ENCODE assay signal across 34 cellular contexts in the genomic region with DNA sequence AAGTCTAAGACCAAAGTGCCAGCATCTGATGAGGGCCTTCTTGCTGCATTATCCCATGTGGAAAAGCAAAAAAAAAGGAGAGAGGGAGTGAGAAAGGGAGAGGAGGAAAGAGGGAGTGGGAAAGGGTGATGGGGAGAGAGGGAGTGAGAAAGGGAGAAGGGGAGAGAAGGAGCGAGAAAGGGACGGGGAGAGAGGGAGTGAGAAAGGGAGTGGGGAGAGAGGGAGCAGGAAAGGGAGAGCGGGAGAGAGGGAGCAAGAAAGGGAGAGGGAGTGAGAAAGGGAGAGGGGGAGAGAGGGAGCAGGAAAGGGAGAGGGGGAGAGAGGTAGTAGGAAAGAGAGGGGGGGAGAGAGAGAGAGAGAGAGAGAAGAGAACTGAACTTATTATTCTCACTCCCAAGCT.
"Had no signal": no experiment of that assay in that cellular context is flagged by ENCODE, and none has a peak within 500 bp of the region (broad histone marks: within the 10 kb centered on the region; RNA-seq: fewer than 3 reads in every experiment).

No MANE protein-coding gene starts in this region.

- H3K27me3 ChIP-seq: MG63 had no signal

- DNase-seq: Karpas-422, Kasumi-1, MG63, MM.1S, MV-4-11, NCI-H1048, NCI-H1092, NCI-H1092 treated with DMSO at 0.1 percent for 48 hours, NCI-H1105, NCI-H1105 treated with DMSO at 0.1 percent for 48 hours, NCI-H1417, NCI-H1417 treated with DMSO at 0.1 percent for 48 hours, NCI-H1436, NCI-H1436 treated with DMSO at 0.1 percent for 48 hours, NCI-H146, NCI-H1694, NCI-H1694 treated with DMSO at 0.1 percent for 48 hours, NCI-H187, NCI-H187 treated with DMSO at 0.1 percent for 48 hours, NCI-H1930, NCI-H2029, NCI-H2029 treated with DMSO at 0.1 percent for 48 hours, NCI-H2081, NCI-H2081 treated with DMSO at 0.1 percent for 48 hours, NCI-H2107, NCI-H2171, NCI-H2171 treated with DMSO at 0.1 percent for 48 hours, NCI-H2227 treated with DMSO at 0.1 percent for 48 hours, NCI-H226, NCI-H345, NCI-H446, NCI-H446 treated with DMSO at 0.1 percent for 48 hours, NCI-H510A, NCI-H510A treated with DMSO at 0.1 percent for 48 hours had no signal

- H3K4me3 ChIP-seq: MG63 had no signal
